ENCODE assay signal across 8 cellular contexts in the genomic region with DNA sequence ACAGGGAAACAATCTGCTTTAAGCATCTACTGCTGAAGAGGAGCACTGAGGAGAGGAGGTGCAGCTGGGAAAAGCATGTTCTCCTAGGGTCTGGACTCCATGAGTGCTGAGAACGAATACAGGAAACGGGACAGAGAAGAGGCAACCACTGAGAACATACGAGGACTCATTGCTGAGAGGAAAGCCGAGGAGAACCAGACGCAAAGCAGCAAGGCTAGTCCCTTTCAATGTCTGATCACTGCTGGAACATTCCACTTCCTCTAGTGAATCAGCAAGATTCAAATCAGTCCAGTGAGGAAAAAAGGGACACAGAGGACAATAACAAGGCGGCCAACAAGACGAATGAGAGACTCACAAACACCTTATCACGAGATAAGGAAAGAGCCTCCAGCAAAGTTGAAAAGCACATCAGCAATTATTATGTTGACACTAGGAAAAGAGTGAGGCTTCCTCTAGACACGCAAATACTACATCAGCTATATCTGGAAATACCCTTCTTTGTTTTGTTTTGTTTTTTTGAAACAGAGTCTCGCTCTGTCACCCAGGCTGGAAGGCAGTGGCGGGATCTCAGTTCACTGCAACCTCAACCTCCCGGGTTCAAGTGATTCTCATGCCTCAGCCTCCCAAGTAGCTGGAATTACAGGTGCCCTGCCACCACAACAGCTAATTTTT. TPM values are rescaled to one million over a fixed set of nuclear protein-coding genes. Genes with fewer than 3 reads are reported as not detected.
A peak's percentile ranks its signal among the peaks of the same experiment; 100 is the strongest.
DNase-seq lines count a peak whose midpoint lies in the region; TF ChIP-seq lines count a peak whose summit lies in the region.

No MANE protein-coding gene starts in this region.

- H3K36me3 ChIP-seq in testis (ENCODE audit: low read depth, missing control alignments) (no peaks in the 10 kb centered on the region), suprapubic skin (peaks cover 74% of the 10 kb centered on the region)

- DNase-seq in activated CD4-positive, alpha-beta T cell treated with anti-CD3 and anti-CD28 coated beads, Interleukin-2, amount 10 ng/mL, durations not matched to agents 24 days and 14 days, result peak; percentile 62
- DNase-seq in activated CD4-positive, alpha-beta T cell treated with anti-CD3 and anti-CD28 coated beads for 1 hour, result no peak
- DNase-seq in kidney tubule cell (ENCODE audit: low spot score), result peak; percentile 17
- DNase-seq in testis, result peak; percentile 21
- DNase-seq in stimulated activated naive CD4-positive, alpha-beta T cell (lab: John Stamatoyannopoulos, UW), result no peak
- no peak for DNase-seq in suprapubic skin (ENCODE audit: low spot score in 2 of 2)
- no peak for DNase-seq in SK-N-DZ (ENCODE audit: low spot score)

- peaks cover 50% of the 10 kb centered on the region for H3K36me3 Mint-ChIP-seq in activated CD4-positive, alpha-beta T cell treated with anti-CD3 and anti-CD28 coated beads, Interleukin-2, amount 10 ng/mL, durations not matched to agents 24 days and 14 days (ENCODE audit: low read depth)

- peak overlapping the region; percentile 13 for H3K4me3 Mint-ChIP-seq in activated CD4-positive, alpha-beta T cell treated with anti-CD3 and anti-CD28 coated beads, Interleukin-2, amount 10 ng/mL, durations not matched to agents 24 days and 14 days

- peak overlapping the region; percentile 81 for H3K27ac Mint-ChIP-seq in activated CD4-positive, alpha-beta T cell treated with anti-CD3 and anti-CD28 coated beads, Interleukin-2, amount 10 ng/mL, durations not matched to agents 24 days and 14 days

- peak overlapping the region; percentile 78 for H3K27ac ChIP-seq in angular gyrus (ENCODE audit: low read depth, low read length)
- peak overlapping the region; percentile 64 to 81 for H3K27ac ChIP-seq in testis
- no peak overlapping the region for H3K27ac ChIP-seq in suprapubic skin

- H3K9me3 ChIP-seq in testis (no peaks in the 10 kb centered on the region), suprapubic skin (no peaks in the 10 kb centered on the region)

- no peaks in the 10 kb centered on the region for H3K9me3 Mint-ChIP-seq in activated CD4-positive, alpha-beta T cell treated with anti-CD3 and anti-CD28 coated beads, Interleukin-2, amount 10 ng/mL, durations not matched to agents 24 days and 14 days

- H3K27me3 Mint-ChIP-seq in activated CD4-positive, alpha-beta T cell treated with anti-CD3 and anti-CD28 coated beads, Interleukin-2, amount 10 ng/mL, durations not matched to agents 24 days and 14 days, result no peaks in the 10 kb centered on the region

- TF ChIP-seq CTCF in testis (IDR thresholded peaks at IDR 0.05) (no peak), suprapubic skin (IDR thresholded peaks at IDR 0.05) (no peak)

- TF ChIP-seq EP300 in suprapubic skin (IDR thresholded peaks at IDR 0.05), result no peak

- intact Hi-C loops in activated CD4-positive, alpha-beta T cell treated with anti-CD3 and anti-CD28 coated beads, Interleukin-2, amount 10 ng/mL, durations not matched to agents 24 days and 14 days (cut with micrococcal nuclease), result no loop called here
- intact Hi-C loops in testis (cut with DNase I; ENCODE audit: low total_unique reads), result no loop called here

- H3K27me3 ChIP-seq in testis (no peaks in the 10 kb centered on the region), suprapubic skin (no peaks in the 10 kb centered on the region)

- H3K4me3 ChIP-seq in testis (no peak overlapping the region), suprapubic skin (no peak overlapping the region)

- TF ChIP-seq POLR2A in testis (IDR thresholded peaks at IDR 0.05), result no peak
- no peak for TF ChIP-seq POLR2A in suprapubic skin (IDR thresholded peaks at IDR 0.05)

- H3K4me1 ChIP-seq in testis (peaks cover 15% of the 10 kb centered on the region), suprapubic skin (peaks cover 9% of the 10 kb centered on the region)

- H3K4me1 Mint-ChIP-seq in activated CD4-positive, alpha-beta T cell treated with anti-CD3 and anti-CD28 coated beads, Interleukin-2, amount 10 ng/mL, durations not matched to agents 24 days and 14 days, result peaks cover 15% of the 10 kb centered on the region

- 36 to 44% methylated on average over 12 of the region's 12 CpGs for WGBS in testis, 2 donors
- WGBS in suprapubic skin, result 47% methylated on average over 12 of the region's 12 CpGs

RNA-seq across cellular contexts. Expression of a gene that starts 41.6 kb away (rescaled TPM):
- total RNA-seq in activated CD4-positive, alpha-beta T cell treated with anti-CD3 and anti-CD28 coated beads, Interleukin-2, amount 10 ng/mL, durations not matched to agents 24 days and 14 days, result 40.8 and 42.8 TPM in 2 replicates
- total RNA-seq in testis (100 to 1,000 TPM; 115 to 129 TPM), suprapubic skin (100 to 1,000 TPM in 1 of 4 donors, 10 to 100 TPM in 3; 47.5 to 171 (median 81.0) TPM)
- polyA plus RNA-seq in testis (ENCODE audit: insufficient read depth, low read depth, low replicate concordance), result 36.3 TPM
- polyA plus RNA-seq in SK-N-DZ (2014; cell fraction: cytosol; rRNA removed), result 9.4 and 11.1 TPM in 2 replicates
- 13.5 and 25.9 TPM in 2 replicates for polyA plus RNA-seq in SK-N-DZ (2014; cell fraction: nucleus; rRNA removed)

RNA-seq across cellular contexts. Expression of a gene that starts 41.7 kb away (rescaled TPM):
- 7.1 and 7.7 TPM in 2 replicates for total RNA-seq in activated CD4-positive, alpha-beta T cell treated with anti-CD3 and anti-CD28 coated beads, Interleukin-2, amount 10 ng/mL, durations not matched to agents 24 days and 14 days
- total RNA-seq in testis, result 10 to 100 TPM; 75.1 to 90.3 TPM
- 102 TPM for polyA plus RNA-seq in testis (ENCODE audit: insufficient read depth, low read depth, low replicate concordance)
- 10 to 100 TPM; 17.7 to 41.3 (median 28.3) TPM for total RNA-seq in suprapubic skin
- 29.5 and 32.1 TPM in 2 replicates for polyA plus RNA-seq in SK-N-DZ (2014; cell fraction: cytosol; rRNA removed)
- 12.1 and 16.6 TPM in 2 replicates for polyA plus RNA-seq in SK-N-DZ (2014; cell fraction: nucleus; rRNA removed)

Comparison
In these comparisons a context has a peak if more than half of its experiments do, and no peak if none do; other contexts are left out.
1. DNase-seq: peak in activated CD4-positive, alpha-beta T cell treated with anti-CD3 and anti-CD28 coated beads, Interleukin-2, amount 10 ng/mL, durations not matched to agents 24 days and 14 days (single experiment), kidney tubule cell (single experiment) and testis (single experiment); none in activated CD4-positive, alpha-beta T cell treated with anti-CD3 and anti-CD28 coated beads for 1 hour (single experiment), stimulated activated naive CD4-positive, alpha-beta T cell (0 of 6), suprapubic skin (0 of 2) and SK-N-DZ (single experiment).